ENCODE assay signal across 24 cellular contexts in genomic region chr3:27462228-27462627, GRCh38.
"Had no signal": no experiment of that assay in that cellular context is flagged by ENCODE, and none has a peak within 500 bp of the region (broad histone marks: within the 10 kb centered on the region; RNA-seq: fewer than 3 reads in every experiment).

No MANE protein-coding gene starts in this region.

- H3K4me3 Mint-ChIP-seq: activated CD8-positive, alpha-beta memory T cell treated with anti-CD3 and anti-CD28 coated beads, Interleukin-2, amount 10 ng/mL, durations not matched to agents 7 days and 5 days; activated naive CD4-positive, alpha-beta T cell treated with anti-CD3 and anti-CD28 coated beads, Interleukin-2, amount 10 ng/mL, durations not matched to agents 7 days and 5 days; activated naive CD8-positive, alpha-beta T cell treated with anti-CD3 and anti-CD28 coated beads, Interleukin-2, amount 10 ng/mL, durations not matched to agents 7 days and 5 days; activated T-cell treated with anti-CD3 and anti-CD28 coated beads, Interleukin-2, amount 50 U/mL, for 24 hours; activated T-helper 1 cell treated with anti-CD3 and anti-CD28 coated beads, Interleukin-12 subunit alpha, Interleukin-12 subunit beta, Interleukin-2, Interleukin-4 antibody, amounts not matched to agents 30 ng/mL and 10 ng/mL and 1 ng/mL, durations not matched to agents 14 hours and 24 hours and 36 hours had no signal

- H3K4me3 ChIP-seq: adrenal gland, MG63, SJSA1 had no signal

- H3K9me3 Mint-ChIP-seq: activated naive CD4-positive, alpha-beta T cell treated with anti-CD3 and anti-CD28 coated beads, Interleukin-2, amount 10 ng/mL, durations not matched to agents 7 days and 5 days; activated naive CD8-positive, alpha-beta T cell treated with anti-CD3 and anti-CD28 coated beads, Interleukin-2, amount 10 ng/mL, durations not matched to agents 7 days and 5 days; activated T-cell treated with anti-CD3 and anti-CD28 coated beads, Interleukin-2, amount 50 U/mL, for 24 hours; activated T-helper 1 cell treated with anti-CD3 and anti-CD28 coated beads, Interleukin-12 subunit alpha, Interleukin-12 subunit beta, Interleukin-2, Interleukin-4 antibody, amounts not matched to agents 30 ng/mL and 10 ng/mL and 1 ng/mL, durations not matched to agents 14 hours and 24 hours and 36 hours had no signal

- H3K27ac Mint-ChIP-seq: activated CD8-positive, alpha-beta memory T cell treated with anti-CD3 and anti-CD28 coated beads, Interleukin-2, amount 10 ng/mL, durations not matched to agents 7 days and 5 days; activated naive CD4-positive, alpha-beta T cell treated with anti-CD3 and anti-CD28 coated beads, Interleukin-2, amount 10 ng/mL, durations not matched to agents 7 days and 5 days; activated naive CD8-positive, alpha-beta T cell treated with anti-CD3 and anti-CD28 coated beads, Interleukin-2, amount 10 ng/mL, durations not matched to agents 7 days and 5 days; activated T-cell treated with anti-CD3 and anti-CD28 coated beads, Interleukin-2, amount 50 U/mL, for 24 hours; activated T-helper 1 cell treated with anti-CD3 and anti-CD28 coated beads, Interleukin-12 subunit alpha, Interleukin-12 subunit beta, Interleukin-2, Interleukin-4 antibody, amounts not matched to agents 30 ng/mL and 10 ng/mL and 1 ng/mL, durations not matched to agents 14 hours and 24 hours and 36 hours had no signal

- DNase-seq: activated CD4-positive, alpha-beta T cell treated with anti-CD3 and anti-CD28 coated beads for 4 hours; activated CD8-positive, alpha-beta memory T cell treated with anti-CD3 and anti-CD28 coated beads, Interleukin-2, amount 10 ng/mL, durations not matched to agents 7 days and 5 days; activated effector memory CD4-positive, alpha-beta T cell treated with anti-CD3 and anti-CD28 coated beads, Interleukin-2, amount 50 U/mL, for 16 hours; activated naive CD4-positive, alpha-beta T cell treated with anti-CD3 and anti-CD28 coated beads, Interleukin-2, amount 10 ng/mL, durations not matched to agents 7 days and 5 days; activated naive CD8-positive, alpha-beta T cell treated with anti-CD3 and anti-CD28 coated beads, Interleukin-2, amount 10 ng/mL, durations not matched to agents 7 days and 5 days; activated T-cell treated with anti-CD3 and anti-CD28 coated beads, Interleukin-2, amount 50 U/mL, for 24 hours; adrenal gland; anterior cingulate cortex; caudate nucleus; MG63; MV-4-11; NCI-H1092 treated with DMSO at 0.1 percent for 48 hours; NCI-H1436; NCI-H1694 treated with DMSO at 0.1 percent for 48 hours; NCI-H2029 treated with DMSO at 0.1 percent for 48 hours; NCI-H446; NCI-H524; SHP77; SW 1271 had no signal

- H3K27ac ChIP-seq: adrenal gland, SJSA1 had no signal

- ATAC-seq: activated CD4-positive, CD25-positive, alpha-beta regulatory T cell treated with anti-CD3 and anti-CD28 coated beads, Interleukin-2, amount 50 U/mL, for 24 hours; activated CD8-positive, alpha-beta memory T cell treated with anti-CD3 and anti-CD28 coated beads, Interleukin-2, amount 10 ng/mL, durations not matched to agents 7 days and 5 days; SK-N-SH treated with all-trans-retinoic acid at 6 μM for 48 hours had no signal

- H3K27me3 ChIP-seq: adrenal gland, MG63, SJSA1 had no signal

- H3K27me3 Mint-ChIP-seq: activated CD8-positive, alpha-beta memory T cell treated with anti-CD3 and anti-CD28 coated beads, Interleukin-2, amount 10 ng/mL, durations not matched to agents 7 days and 5 days; activated naive CD4-positive, alpha-beta T cell treated with anti-CD3 and anti-CD28 coated beads, Interleukin-2, amount 10 ng/mL, durations not matched to agents 7 days and 5 days; activated naive CD8-positive, alpha-beta T cell treated with anti-CD3 and anti-CD28 coated beads, Interleukin-2, amount 10 ng/mL, durations not matched to agents 7 days and 5 days; activated T-cell treated with anti-CD3 and anti-CD28 coated beads, Interleukin-2, amount 50 U/mL, for 24 hours had no signal

- FAIRE-seq: RCC 7860 had no signal

- H3K9me3 ChIP-seq: adrenal gland, MG63, SJSA1 had no signal

- H3K36me3 ChIP-seq: adrenal gland had no signal
